1 cellular context compared by ENCODE assay signal in the genomic region with DNA sequence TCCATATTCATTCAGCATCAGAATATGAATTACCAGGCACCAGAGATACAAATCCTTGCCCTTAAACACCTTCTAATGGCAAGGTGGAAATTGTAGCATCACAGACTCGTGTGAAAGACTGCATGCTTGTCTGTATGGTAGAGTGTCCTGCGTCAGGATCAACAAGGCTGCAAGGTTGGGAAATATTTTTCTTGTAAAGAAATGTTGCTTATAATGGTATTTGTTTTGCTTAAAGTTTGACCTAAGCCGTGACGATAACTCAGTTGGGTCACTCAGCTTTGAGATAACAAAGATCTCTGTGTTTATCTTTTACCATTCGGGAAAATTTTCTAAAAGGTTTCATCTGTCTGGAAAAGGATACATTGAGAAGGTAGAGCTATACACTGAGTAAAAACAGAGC.
TF ChIP-seq lines count a peak whose summit lies in the region.

No MANE protein-coding gene starts in this region.

TF ChIP-seq in HEK293, 187 proteins besides CTCF, POLR2A, EP300 and RAD21 (continued from another document):
- TF ChIP-seq, protein P1, sequence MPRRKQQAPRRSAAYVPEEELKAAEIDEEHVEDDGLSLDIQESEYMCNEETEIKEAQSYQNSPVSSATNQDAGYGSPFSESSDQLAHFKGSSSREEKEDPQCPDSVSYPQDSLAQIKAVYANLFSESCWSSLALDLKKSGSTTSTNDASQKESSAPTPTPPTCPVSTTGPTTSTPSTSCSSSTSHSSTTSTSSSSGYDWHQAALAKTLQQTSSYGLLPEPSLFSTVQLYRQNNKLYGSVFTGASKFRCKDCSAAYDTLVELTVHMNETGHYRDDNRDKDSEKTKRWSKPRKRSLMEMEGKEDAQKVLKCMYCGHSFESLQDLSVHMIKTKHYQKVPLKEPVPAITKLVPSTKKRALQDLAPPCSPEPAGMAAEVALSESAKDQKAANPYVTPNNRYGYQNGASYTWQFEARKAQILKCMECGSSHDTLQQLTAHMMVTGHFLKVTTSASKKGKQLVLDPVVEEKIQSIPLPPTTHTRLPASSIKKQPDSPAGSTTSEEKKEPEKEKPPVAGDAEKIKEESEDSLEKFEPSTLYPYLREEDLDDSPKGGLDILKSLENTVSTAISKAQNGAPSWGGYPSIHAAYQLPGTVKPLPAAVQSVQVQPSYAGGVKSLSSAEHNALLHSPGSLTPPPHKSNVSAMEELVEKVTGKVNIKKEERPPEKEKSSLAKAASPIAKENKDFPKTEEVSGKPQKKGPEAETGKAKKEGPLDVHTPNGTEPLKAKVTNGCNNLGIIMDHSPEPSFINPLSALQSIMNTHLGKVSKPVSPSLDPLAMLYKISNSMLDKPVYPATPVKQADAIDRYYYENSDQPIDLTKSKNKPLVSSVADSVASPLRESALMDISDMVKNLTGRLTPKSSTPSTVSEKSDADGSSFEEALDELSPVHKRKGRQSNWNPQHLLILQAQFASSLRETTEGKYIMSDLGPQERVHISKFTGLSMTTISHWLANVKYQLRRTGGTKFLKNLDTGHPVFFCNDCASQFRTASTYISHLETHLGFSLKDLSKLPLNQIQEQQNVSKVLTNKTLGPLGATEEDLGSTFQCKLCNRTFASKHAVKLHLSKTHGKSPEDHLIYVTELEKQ (tag by site-specific recombination; IDR thresholded peaks at IDR 0.05; ENCODE audit: borderline replicate concordance): peak; percentile 8; the same call in 1 of the 2 replicates
- TF ChIP-seq ZNF555 (tag by site-specific recombination; conservative IDR thresholded peaks at IDR 0.05): no peak
- TF ChIP-seq ZNF138 (tag by site-specific recombination; IDR thresholded peaks at IDR 0.05; ENCODE audit: borderline replicate concordance): no peak
- TF ChIP-seq, protein P2, sequence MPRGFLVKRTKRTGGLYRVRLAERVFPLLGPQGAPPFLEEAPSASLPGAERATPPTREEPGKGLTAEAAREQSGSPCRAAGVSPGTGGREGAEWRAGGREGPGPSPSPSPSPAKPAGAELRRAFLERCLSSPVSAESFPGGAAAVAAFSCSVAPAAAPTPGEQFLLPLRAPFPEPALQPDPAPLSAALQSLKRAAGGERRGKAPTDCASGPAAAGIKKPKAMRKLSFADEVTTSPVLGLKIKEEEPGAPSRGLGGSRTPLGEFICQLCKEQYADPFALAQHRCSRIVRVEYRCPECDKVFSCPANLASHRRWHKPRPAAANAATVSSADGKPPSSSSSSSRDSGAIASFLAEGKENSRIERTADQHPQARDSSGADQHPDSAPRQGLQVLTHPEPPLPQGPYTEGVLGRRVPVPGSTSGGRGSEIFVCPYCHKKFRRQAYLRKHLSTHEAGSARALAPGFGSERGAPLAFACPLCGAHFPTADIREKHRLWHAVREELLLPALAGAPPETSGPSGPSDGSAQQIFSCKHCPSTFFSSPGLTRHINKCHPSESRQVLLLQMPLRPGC (tag by site-specific recombination; IDR thresholded peaks at IDR 0.05): 0 out of 2 replicates have a peak, but pooled peaks have one; percentile 56
- no peak for TF ChIP-seq HOXC10 (CRISPR knock-in tag; IDR thresholded peaks at IDR 0.05)
- TF ChIP-seq ZNF629 (tag by site-specific recombination; IDR thresholded peaks at IDR 0.05): peak; percentile 67
- 0 out of 2 replicates have a peak, but pooled peaks have one; percentile 6 for TF ChIP-seq ZXDB (tag by site-specific recombination; IDR thresholded peaks at IDR 0.05)
- TF ChIP-seq, protein P3, sequence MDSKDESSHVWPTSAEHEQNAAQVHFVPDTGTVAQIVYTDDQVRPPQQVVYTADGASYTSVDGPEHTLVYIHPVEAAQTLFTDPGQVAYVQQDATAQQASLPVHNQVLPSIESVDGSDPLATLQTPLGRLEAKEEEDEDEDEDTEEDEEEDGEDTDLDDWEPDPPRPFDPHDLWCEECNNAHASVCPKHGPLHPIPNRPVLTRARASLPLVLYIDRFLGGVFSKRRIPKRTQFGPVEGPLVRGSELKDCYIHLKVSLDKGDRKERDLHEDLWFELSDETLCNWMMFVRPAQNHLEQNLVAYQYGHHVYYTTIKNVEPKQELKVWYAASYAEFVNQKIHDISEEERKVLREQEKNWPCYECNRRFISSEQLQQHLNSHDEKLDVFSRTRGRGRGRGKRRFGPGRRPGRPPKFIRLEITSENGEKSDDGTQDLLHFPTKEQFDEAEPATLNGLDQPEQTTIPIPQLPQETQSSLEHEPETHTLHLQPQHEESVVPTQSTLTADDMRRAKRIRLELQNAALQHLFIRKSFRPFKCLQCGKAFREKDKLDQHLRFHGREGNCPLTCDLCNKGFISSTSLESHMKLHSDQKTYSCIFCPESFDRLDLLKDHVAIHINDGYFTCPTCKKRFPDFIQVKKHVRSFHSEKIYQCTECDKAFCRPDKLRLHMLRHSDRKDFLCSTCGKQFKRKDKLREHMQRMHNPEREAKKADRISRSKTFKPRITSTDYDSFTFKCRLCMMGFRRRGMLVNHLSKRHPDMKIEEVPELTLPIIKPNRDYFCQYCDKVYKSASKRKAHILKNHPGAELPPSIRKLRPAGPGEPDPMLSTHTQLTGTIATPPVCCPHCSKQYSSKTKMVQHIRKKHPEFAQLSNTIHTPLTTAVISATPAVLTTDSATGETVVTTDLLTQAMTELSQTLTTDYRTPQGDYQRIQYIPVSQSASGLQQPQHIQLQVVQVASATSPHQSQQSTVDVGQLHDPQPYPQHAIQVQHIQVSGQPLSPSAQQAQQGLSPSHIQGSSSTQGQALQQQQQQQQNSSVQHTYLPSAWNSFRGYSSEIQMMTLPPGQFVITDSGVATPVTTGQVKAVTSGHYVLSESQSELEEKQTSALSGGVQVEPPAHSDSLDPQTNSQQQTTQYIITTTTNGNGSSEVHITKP (tag by site-specific recombination; IDR thresholded peaks at IDR 0.05): no peak
- TF ChIP-seq ZNF354C (tag by site-specific recombination; IDR thresholded peaks at IDR 0.05; ENCODE audit: borderline replicate concordance, low read depth): no peak
